In the genomic region with DNA sequence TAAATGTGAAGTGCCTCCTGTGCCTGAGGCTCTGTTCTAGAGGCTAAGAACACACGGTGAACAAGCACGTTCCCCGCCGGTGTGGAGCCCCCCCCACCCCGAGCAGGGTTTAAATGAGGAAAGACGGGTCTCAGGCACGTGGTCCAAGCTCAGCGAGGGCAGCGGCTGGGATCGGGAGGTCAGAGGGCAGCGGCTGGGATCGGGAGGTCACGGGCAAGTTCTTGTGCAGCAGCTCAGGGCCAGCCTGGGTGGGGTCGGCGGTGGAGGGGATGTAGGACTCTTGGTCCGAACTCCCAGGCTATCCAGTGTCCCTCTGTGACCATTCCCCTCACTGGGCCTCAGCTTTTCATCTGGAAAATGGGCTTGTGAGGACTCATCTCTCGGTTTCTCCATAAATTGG, we compare ENCODE assay signal across 1 cellular context.
TF ChIP-seq lines count a peak whose summit lies in the region.

No MANE protein-coding gene starts in this region.

TF ChIP-seq in K562, 482 proteins besides CTCF, POLR2A, EP300 and RAD21:
- TF ChIP-seq E2F6 (IDR thresholded peaks at IDR 0.05; ENCODE audit: borderline replicate concordance in 1 of 2, extremely low read depth in 1 of 2, insufficient read depth in 1 of 2, insufficient read length in 1 of 2, low read depth in 1 of 2, low read length in 1 of 2, poor library complexity in 1 of 2, severe bottlenecking in 1 of 2), result peak in 1 of 2 experiments; percentile 24
- TF ChIP-seq ZNF165 (CRISPR knock-in tag; IDR thresholded peaks at IDR 0.05; ENCODE audit: borderline replicate concordance), result no peak
- 0 out of 2 replicates have a peak, but pooled peaks have one; percentile 37 for TF ChIP-seq BCOR (IDR thresholded peaks at IDR 0.05)
- no peak for TF ChIP-seq ZNF830 (CRISPR knock-in tag; IDR thresholded peaks at IDR 0.05)
- TF ChIP-seq, protein P1, sequence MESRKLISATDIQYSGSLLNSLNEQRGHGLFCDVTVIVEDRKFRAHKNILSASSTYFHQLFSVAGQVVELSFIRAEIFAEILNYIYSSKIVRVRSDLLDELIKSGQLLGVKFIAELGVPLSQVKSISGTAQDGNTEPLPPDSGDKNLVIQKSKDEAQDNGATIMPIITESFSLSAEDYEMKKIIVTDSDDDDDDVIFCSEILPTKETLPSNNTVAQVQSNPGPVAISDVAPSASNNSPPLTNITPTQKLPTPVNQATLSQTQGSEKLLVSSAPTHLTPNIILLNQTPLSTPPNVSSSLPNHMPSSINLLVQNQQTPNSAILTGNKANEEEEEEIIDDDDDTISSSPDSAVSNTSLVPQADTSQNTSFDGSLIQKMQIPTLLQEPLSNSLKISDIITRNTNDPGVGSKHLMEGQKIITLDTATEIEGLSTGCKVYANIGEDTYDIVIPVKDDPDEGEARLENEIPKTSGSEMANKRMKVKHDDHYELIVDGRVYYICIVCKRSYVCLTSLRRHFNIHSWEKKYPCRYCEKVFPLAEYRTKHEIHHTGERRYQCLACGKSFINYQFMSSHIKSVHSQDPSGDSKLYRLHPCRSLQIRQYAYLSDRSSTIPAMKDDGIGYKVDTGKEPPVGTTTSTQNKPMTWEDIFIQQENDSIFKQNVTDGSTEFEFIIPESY (CRISPR knock-in tag; IDR thresholded peaks at IDR 0.05), result peak; percentile 86
- TF ChIP-seq THRAP3 (IDR thresholded peaks at IDR 0.05; ENCODE audit: borderline replicate concordance), result no peak
- no peak for TF ChIP-seq ZFP91 (CRISPR knock-in tag; IDR thresholded peaks at IDR 0.05)
- TF ChIP-seq ZNF444 (CRISPR knock-in tag; IDR thresholded peaks at IDR 0.05), result no peak
- no peak for TF ChIP-seq MYBL2 (IDR thresholded peaks at IDR 0.05; ENCODE audit: low read depth)
- no peak for TF ChIP-seq MYBL2 (CRISPR knock-in tag; IDR thresholded peaks at IDR 0.05; ENCODE audit: borderline replicate concordance)
- no peak for TF ChIP-seq NR2C2 (CRISPR knock-in tag; IDR thresholded peaks at IDR 0.05)
- peak; percentile 63; the same call in 1 of the 2 replicates for TF ChIP-seq NR2C2 (tag; IDR thresholded peaks at IDR 0.05)
- TF ChIP-seq, protein P2, sequence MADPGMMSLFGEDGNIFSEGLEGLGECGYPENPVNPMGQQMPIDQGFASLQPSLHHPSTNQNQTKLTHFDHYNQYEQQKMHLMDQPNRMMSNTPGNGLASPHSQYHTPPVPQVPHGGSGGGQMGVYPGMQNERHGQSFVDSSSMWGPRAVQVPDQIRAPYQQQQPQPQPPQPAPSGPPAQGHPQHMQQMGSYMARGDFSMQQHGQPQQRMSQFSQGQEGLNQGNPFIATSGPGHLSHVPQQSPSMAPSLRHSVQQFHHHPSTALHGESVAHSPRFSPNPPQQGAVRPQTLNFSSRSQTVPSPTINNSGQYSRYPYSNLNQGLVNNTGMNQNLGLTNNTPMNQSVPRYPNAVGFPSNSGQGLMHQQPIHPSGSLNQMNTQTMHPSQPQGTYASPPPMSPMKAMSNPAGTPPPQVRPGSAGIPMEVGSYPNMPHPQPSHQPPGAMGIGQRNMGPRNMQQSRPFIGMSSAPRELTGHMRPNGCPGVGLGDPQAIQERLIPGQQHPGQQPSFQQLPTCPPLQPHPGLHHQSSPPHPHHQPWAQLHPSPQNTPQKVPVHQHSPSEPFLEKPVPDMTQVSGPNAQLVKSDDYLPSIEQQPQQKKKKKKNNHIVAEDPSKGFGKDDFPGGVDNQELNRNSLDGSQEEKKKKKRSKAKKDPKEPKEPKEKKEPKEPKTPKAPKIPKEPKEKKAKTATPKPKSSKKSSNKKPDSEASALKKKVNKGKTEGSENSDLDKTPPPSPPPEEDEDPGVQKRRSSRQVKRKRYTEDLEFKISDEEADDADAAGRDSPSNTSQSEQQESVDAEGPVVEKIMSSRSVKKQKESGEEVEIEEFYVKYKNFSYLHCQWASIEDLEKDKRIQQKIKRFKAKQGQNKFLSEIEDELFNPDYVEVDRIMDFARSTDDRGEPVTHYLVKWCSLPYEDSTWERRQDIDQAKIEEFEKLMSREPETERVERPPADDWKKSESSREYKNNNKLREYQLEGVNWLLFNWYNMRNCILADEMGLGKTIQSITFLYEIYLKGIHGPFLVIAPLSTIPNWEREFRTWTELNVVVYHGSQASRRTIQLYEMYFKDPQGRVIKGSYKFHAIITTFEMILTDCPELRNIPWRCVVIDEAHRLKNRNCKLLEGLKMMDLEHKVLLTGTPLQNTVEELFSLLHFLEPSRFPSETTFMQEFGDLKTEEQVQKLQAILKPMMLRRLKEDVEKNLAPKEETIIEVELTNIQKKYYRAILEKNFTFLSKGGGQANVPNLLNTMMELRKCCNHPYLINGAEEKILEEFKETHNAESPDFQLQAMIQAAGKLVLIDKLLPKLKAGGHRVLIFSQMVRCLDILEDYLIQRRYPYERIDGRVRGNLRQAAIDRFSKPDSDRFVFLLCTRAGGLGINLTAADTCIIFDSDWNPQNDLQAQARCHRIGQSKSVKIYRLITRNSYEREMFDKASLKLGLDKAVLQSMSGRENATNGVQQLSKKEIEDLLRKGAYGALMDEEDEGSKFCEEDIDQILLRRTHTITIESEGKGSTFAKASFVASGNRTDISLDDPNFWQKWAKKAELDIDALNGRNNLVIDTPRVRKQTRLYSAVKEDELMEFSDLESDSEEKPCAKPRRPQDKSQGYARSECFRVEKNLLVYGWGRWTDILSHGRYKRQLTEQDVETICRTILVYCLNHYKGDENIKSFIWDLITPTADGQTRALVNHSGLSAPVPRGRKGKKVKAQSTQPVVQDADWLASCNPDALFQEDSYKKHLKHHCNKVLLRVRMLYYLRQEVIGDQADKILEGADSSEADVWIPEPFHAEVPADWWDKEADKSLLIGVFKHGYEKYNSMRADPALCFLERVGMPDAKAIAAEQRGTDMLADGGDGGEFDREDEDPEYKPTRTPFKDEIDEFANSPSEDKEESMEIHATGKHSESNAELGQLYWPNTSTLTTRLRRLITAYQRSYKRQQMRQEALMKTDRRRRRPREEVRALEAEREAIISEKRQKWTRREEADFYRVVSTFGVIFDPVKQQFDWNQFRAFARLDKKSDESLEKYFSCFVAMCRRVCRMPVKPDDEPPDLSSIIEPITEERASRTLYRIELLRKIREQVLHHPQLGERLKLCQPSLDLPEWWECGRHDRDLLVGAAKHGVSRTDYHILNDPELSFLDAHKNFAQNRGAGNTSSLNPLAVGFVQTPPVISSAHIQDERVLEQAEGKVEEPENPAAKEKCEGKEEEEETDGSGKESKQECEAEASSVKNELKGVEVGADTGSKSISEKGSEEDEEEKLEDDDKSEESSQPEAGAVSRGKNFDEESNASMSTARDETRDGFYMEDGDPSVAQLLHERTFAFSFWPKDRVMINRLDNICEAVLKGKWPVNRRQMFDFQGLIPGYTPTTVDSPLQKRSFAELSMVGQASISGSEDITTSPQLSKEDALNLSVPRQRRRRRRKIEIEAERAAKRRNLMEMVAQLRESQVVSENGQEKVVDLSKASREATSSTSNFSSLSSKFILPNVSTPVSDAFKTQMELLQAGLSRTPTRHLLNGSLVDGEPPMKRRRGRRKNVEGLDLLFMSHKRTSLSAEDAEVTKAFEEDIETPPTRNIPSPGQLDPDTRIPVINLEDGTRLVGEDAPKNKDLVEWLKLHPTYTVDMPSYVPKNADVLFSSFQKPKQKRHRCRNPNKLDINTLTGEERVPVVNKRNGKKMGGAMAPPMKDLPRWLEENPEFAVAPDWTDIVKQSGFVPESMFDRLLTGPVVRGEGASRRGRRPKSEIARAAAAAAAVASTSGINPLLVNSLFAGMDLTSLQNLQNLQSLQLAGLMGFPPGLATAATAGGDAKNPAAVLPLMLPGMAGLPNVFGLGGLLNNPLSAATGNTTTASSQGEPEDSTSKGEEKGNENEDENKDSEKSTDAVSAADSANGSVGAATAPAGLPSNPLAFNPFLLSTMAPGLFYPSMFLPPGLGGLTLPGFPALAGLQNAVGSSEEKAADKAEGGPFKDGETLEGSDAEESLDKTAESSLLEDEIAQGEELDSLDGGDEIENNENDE (IDR thresholded peaks at IDR 0.05; ENCODE audit: low read depth, low read length), result no peak
- TF ChIP-seq BHLHE40 (IDR thresholded peaks at IDR 0.05; ENCODE audit: low read length), result no peak
- peak; percentile 86 for TF ChIP-seq NR2C1 (IDR thresholded peaks at IDR 0.05)
- peak; percentile 71 for TF ChIP-seq NR2C1 (tag; IDR thresholded peaks at IDR 0.05)
- TF ChIP-seq DIDO1 (tag; IDR thresholded peaks at IDR 0.05; ENCODE audit: low read depth), result no peak
- TF ChIP-seq, protein P3, sequence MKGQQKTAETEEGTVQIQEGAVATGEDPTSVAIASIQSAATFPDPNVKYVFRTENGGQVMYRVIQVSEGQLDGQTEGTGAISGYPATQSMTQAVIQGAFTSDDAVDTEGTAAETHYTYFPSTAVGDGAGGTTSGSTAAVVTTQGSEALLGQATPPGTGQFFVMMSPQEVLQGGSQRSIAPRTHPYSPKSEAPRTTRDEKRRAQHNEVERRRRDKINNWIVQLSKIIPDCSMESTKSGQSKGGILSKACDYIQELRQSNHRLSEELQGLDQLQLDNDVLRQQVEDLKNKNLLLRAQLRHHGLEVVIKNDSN (CRISPR knock-in tag; IDR thresholded peaks at IDR 0.05), result no peak
- TF ChIP-seq TARDBP (IDR thresholded peaks at IDR 0.05), result no peak
- peak; percentile 17 for TF ChIP-seq RBM25 (IDR thresholded peaks at IDR 0.05; ENCODE audit: low read depth, low read length, severe bottlenecking)
- 0 out of 2 replicates have a peak, but pooled peaks have one; percentile 18 for TF ChIP-seq L3MBTL2 (IDR thresholded peaks at IDR 0.05)
